In the genomic region with DNA sequence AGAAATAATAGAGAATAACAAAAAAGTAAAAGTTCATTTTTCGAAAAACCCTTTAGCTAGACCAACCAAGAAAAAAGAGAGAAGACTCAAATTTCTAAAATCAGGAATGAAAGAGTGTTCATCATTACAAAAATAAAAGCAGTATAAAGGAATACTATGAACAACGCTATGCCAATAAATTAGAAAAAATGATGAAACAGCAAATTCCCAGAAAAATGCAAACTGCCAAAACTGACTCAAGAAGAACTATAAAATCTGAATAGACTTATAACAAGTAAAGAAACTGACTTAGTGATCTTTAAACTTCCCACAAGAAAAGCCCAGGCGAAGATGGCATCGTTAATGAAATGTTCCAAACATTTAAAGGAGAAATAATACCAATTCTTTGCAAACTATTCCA, we compare ENCODE assay signal across 22 cellular contexts. TPM values are rescaled to one million over a fixed set of nuclear protein-coding genes. Genes with fewer than 3 reads are reported as not detected.
A peak's percentile ranks its signal among the peaks of the same experiment; 100 is the strongest.
DNase-seq lines count a peak whose midpoint lies in the region; ATAC-seq, FAIRE-seq and TF ChIP-seq lines count a peak whose summit lies in the region.
"Had no signal": no experiment of that assay in that cellular context is flagged by ENCODE, and none has a peak within 500 bp of the region (broad histone marks: within the 10 kb centered on the region; RNA-seq: fewer than 3 reads in every experiment).

No MANE protein-coding gene starts in this region.

- WGBS in A549 (ENCODE audit: missing lambda C conversion rate), result 76% methylated on average over 4 of the region's 4 CpGs
- 69 to 90% (median 87%) methylated on average over 4 of the region's 4 CpGs for WGBS in small intestine, 3 donors

- TF ChIP-seq EP300 in A549 (IDR thresholded peaks at IDR 0.05), result no peak

- no peak for TF ChIP-seq CTCF in A549 (IDR thresholded peaks at IDR 0.05)

- H3K4me1 ChIP-seq in A549 (no peaks in the 10 kb centered on the region), small intestine (ENCODE audit: control insufficient read depth in 2 of 2, insufficient read depth in 1 of 2, low read depth in 1 of 2, low read length in 1 of 2) (no peaks in the 10 kb centered on the region)
- H3K4me1 ChIP-seq: BE2C had no signal

- POLR2A ChIA-PET in A549 (lab: Yijun Ruan, JAX), result no interaction called here

- H3K27me3 ChIP-seq in small intestine (ENCODE audit: control insufficient read depth in 2 of 2, insufficient read depth in 2 of 2, low read length in 2 of 2), result no peaks in the 10 kb centered on the region
- H3K27me3 ChIP-seq: BE2C had no signal

- TF ChIP-seq RAD21 in A549 (conservative IDR thresholded peaks at IDR 0.05 in 1 of 2, IDR thresholded peaks at IDR 0.05 in 1 of 2), result no peak

- ATAC-seq in A549 (no peak), HG02885 (IDR thresholded peaks at IDR 0.05; ENCODE audit: poor library complexity, unreplicated experiment) (no peak), GM19324 (IDR thresholded peaks at IDR 0.05; ENCODE audit: low FRiP score, unreplicated experiment) (no peak)
- ATAC-seq: GM12878 had no signal

- no peak for FAIRE-seq in A549 (lab: Jason Lieb, UNC)
- FAIRE-seq in RCC 7860 (lab: Jason Lieb, UNC), result peak; percentile 27
- FAIRE-seq in small intestine (lab: Jason Lieb, UNC), result peak; percentile 65
- no peak for FAIRE-seq in GM12892 (lab: Jason Lieb, UNC)
- FAIRE-seq: GM12878 had no signal

- H3K4me2 ChIP-seq in A549, result no peak overlapping the region

- H3K27ac ChIP-seq in A549 (no peak overlapping the region), small intestine (ENCODE audit: low read depth in 1 of 2, low read length in 1 of 2) (no peak overlapping the region)

- TF ChIP-seq POLR2A in A549 (IDR thresholded peaks at IDR 0.05; ENCODE audit: low read length) (no peak), GM12892 (IDR thresholded peaks at IDR 0.05; ENCODE audit: low read depth, low read length) (no peak)

- H3K9me3 ChIP-seq in A549 (no peaks in the 10 kb centered on the region), small intestine (ENCODE audit: control insufficient read depth, low read depth) (no peaks in the 10 kb centered on the region)
- H3K9me3 ChIP-seq: BE2C had no signal

- CTCF ChIA-PET in A549 (lab: Yijun Ruan, JAX), result no interaction called here

- DNase-seq in A549 (ENCODE audit: low read depth in 1 of 2, low spot score in 1 of 2), result no peak
- DNase-seq in RCC 7860 (ENCODE audit: low spot score), result no peak
- DNase-seq in dedifferentiated amniotic fluid mesenchymal stem cell (ENCODE audit: extremely low spot score), result peak; percentile 3
- DNase-seq in small intestine, result no peak
- DNase-seq in GM12892 (ENCODE audit: insufficient read length), result no peak
- DNase-seq: 8988T; ACHN; BE2C; C1 segment of cervical spinal cord; CD4-positive, CD25-positive, alpha-beta regulatory T cell; CD8-positive, alpha-beta memory T cell; COR-L47; DMS 273 treated with DMSO at 0.1 percent for 48 hours; DMS53; DND-41; EL; GOT3; H9; KBM-7 had no signal

- H3K36me3 ChIP-seq in small intestine (ENCODE audit: control insufficient read depth in 2 of 2, insufficient read depth in 2 of 2, low read length in 2 of 2), result no peaks in the 10 kb centered on the region
- H3K36me3 ChIP-seq: BE2C had no signal

- H3K4me3 ChIP-seq in A549 (no peak overlapping the region), small intestine (ENCODE audit: low read depth in 1 of 2, low read length in 2 of 2) (no peak overlapping the region)
- H3K4me3 ChIP-seq: GM12878 had no signal

TF ChIP-seq in A549, 52 proteins besides CTCF, POLR2A, EP300 and RAD21:
- peak; percentile 65 for TF ChIP-seq MAFK (IDR thresholded peaks at IDR 0.05; ENCODE audit: partially characterized antibody)
- TF ChIP-seq NR3C1 (IDR thresholded peaks at IDR 0.05), result no peak
- no peak for TF ChIP-seq TP53 (CRISPR knock-in tag; IDR thresholded peaks at IDR 0.05)

RNA-seq across cellular contexts. Expression of a gene that starts 3.1 kb away (rescaled TPM):
- polyA plus RNA-seq in A549 (2011; rRNA removed), result not detected in 2 replicates
- not detected in 2 replicates for polyA plus RNA-seq in A549 (2012; cell fraction: cytosol; rRNA removed)
- not detected in 2 replicates for polyA plus RNA-seq in A549 (2012; cell fraction: nucleus; rRNA removed)
- not detected in 3 replicates for polyA plus RNA-seq in A549 (2017; fragmentation: RNase III; extraction: RNeasy Plus Mini Kit Qiagen cat#74134 plus additional on column Dnase treatment)
- not detected in 2 replicates for polyA minus RNA-seq in A549 (2011; rRNA and poly(A)+ RNA removed)
- not detected for polyA plus RNA-seq in small intestine
- not detected for polyA plus RNA-seq in GM12892 (2012; ENCODE audit: missing spikeins)
- polyA plus RNA-seq: CD4-positive, CD25-positive, alpha-beta regulatory T cell; CD8-positive, alpha-beta memory T cell; GM12878 had no signal
